In genomic region chr1:202888507-202889360, GRCh38 we compare ENCODE assay signal across 8 cellular contexts. TPM values are rescaled to one million over a fixed set of nuclear protein-coding genes. Genes with fewer than 3 reads are reported as not detected.
A peak's percentile ranks its signal among the peaks of the same experiment; 100 is the strongest.
DNase-seq lines count a peak whose midpoint lies in the region; ATAC-seq and TF ChIP-seq lines count a peak whose summit lies in the region.

Gene RABIF, minus strand, starts transcription at chr1:202889149. Its CDS starts 51 bp downstream, at chr1:202889098.

- peaks cover 10% of the 10 kb centered on the region for H3K36me3 Mint-ChIP-seq in T-helper 17 cell (ENCODE audit: low read depth)

- H3K36me3 ChIP-seq in vagina: peaks cover 0 to 25% of the 10 kb centered on the region in 2 donors

- TF ChIP-seq CTCF in vagina (IDR thresholded peaks at IDR 0.05): peak in 1 of 3 experiments; percentile 31

- TF ChIP-seq POLR2A in GM15510 (IDR thresholded peaks at IDR 0.05; ENCODE audit: borderline replicate concordance, extremely low read depth, insufficient read length) (peak; percentile 95), vagina (IDR thresholded peaks at IDR 0.05) (peak in 1 of 2 donors; percentile 79)

- H3K4me3 Mint-ChIP-seq in T-helper 17 cell: peak within 1 kb of the TSS; percentile 98

- DNase-seq in NCI-H1694 treated with DMSO at 0.1 percent for 48 hours (lab: John Stamatoyannopoulos, UW): peak; percentile 97
- peak; percentile 94 to 96 (median 95) for DNase-seq in T-helper 17 cell
- peak; percentile 99 for DNase-seq in left ventricle myocardium superior
- peak; percentile 78 for DNase-seq in pulmonary artery endothelial cell (ENCODE audit: low read depth, low spot score)
- DNase-seq in vagina (ENCODE audit: extremely low spot score in 2 of 2): peak; percentile 93 to 98

- peak within 1 kb of the TSS; percentile 90 for H3K27ac Mint-ChIP-seq in T-helper 17 cell

- no peaks in the 10 kb centered on the region for H3K27me3 ChIP-seq in vagina

- H3K9me3 ChIP-seq in T-helper 17 cell (ENCODE audit: control insufficient read depth, low read length, poor library complexity, severe bottlenecking) (no peaks in the 10 kb centered on the region), vagina (no peaks in the 10 kb centered on the region)

- H3K27me3 Mint-ChIP-seq in T-helper 17 cell: no peaks in the 10 kb centered on the region

- peak; percentile 89 for ATAC-seq in HG02885 (IDR thresholded peaks at IDR 0.05; ENCODE audit: poor library complexity, unreplicated experiment)
- ATAC-seq in T-helper 17 cell: peak; percentile 91
- ATAC-seq in left ventricle myocardium superior: peak; percentile 98

- H3K4me1 ChIP-seq in vagina: peaks cover 13% of the 10 kb centered on the region

- peak within 1 kb of the TSS; percentile 75 to 83 for H3K4me3 ChIP-seq in vagina

- intact Hi-C loops in left ventricle myocardium superior (cut with micrococcal nuclease) (no loop called here), vagina (cut with DNase I) (loop anchor here (10.0 kb wide), 1 partner anchor 74 kb away; the partner anchor contains the start of gene PCAT6)

- peaks cover 20% of the 10 kb centered on the region for H3K4me1 Mint-ChIP-seq in T-helper 17 cell

- peak within 1 kb of the TSS; percentile 96 for H3K27ac ChIP-seq in angular gyrus (ENCODE audit: low read depth, low read length)
- H3K27ac ChIP-seq in vagina: peak within 1 kb of the TSS; percentile 97

RNA-seq across cellular contexts. Expression of gene RABIF, which starts in this region (rescaled TPM):
- total RNA-seq in T-helper 17 cell (10 to 100 TPM; 10.3 to 11.1 TPM), left ventricle myocardium superior (4.7 TPM), pulmonary artery endothelial cell (9.4 and 11.5 TPM in 2 replicates), vagina (7.4 TPM)

Comparison
In these comparisons a context has a peak if more than half of its experiments do, and no peak if none do; other contexts are left out.
1. Peak in every context shown above with its lines: DNase-seq, ATAC-seq, H3K4me3 ChIP-seq and H3K27ac ChIP-seq.